In genomic region chr3:187741403-187742350, GRCh38 we compare ENCODE assay signal across 8 cellular contexts. TPM values are rescaled to one million over a fixed set of nuclear protein-coding genes. Genes with fewer than 3 reads are reported as not detected.
A peak's percentile ranks its signal among the peaks of the same experiment; 100 is the strongest.
DNase-seq lines count a peak whose midpoint lies in the region; ATAC-seq and FAIRE-seq lines count a peak whose summit lies in the region.

No MANE protein-coding gene starts in this region.

- peaks cover 31% of the 10 kb centered on the region for H3K4me1 ChIP-seq in GM23248 (ENCODE audit: insufficient read depth)

- CTCF ChIA-PET in activated CD4-positive, alpha-beta memory T cell treated with anti-CD3 and anti-CD28 coated beads for 36 hours (lab: Charles Lee): interaction anchor here (0.6 to 4.9 kb wide), 76 partner anchors 9 to 1403 kb away, joined by 3 to 378 read pairs (median 7); partner anchors contain the start of gene LPP

- peaks cover 34% of the 10 kb centered on the region for H3F3A ChIP-seq in GM23248 (ENCODE audit: insufficient read depth)

- H4K20me1 ChIP-seq in GM23248 (ENCODE audit: insufficient read depth): no peaks in the 10 kb centered on the region

- peak overlapping the region; percentile 96 for H3K4me3 ChIP-seq in GM23248

- H2AFZ ChIP-seq in GM23248: no peak overlapping the region

- peaks cover 83% of the 10 kb centered on the region for H3K79me2 ChIP-seq in GM23248 (ENCODE audit: insufficient read depth)

- 3% methylated on average over 32 to 35 of the region's 35 CpGs for WGBS in GM23248 (ENCODE audit: low coverage in 1 of 2, low lambda C conversion rate in 2 of 2, missing lambda C conversion rate in 2 of 2), 2 experiments

- H3K4me3 Mint-ChIP-seq in activated CD4-positive, alpha-beta memory T cell treated with anti-CD3 and anti-CD28 coated beads for 36 hours: peak overlapping the region; percentile 90
- peak overlapping the region; percentile 79 for H3K4me3 Mint-ChIP-seq in memory B cell

- in situ Hi-C loops in GM23248 (cut with MboI): loop anchor here (5.0 to 25.0 kb wide), 5 partner anchors 423 to 1211 kb away; no protein-coding TSS in a partner anchor

- H3K9me2 ChIP-seq in GM23248 (ENCODE audit: insufficient read depth): no peaks in the 10 kb centered on the region

- no peaks in the 10 kb centered on the region for H3K27me3 Mint-ChIP-seq in activated CD4-positive, alpha-beta memory T cell treated with anti-CD3 and anti-CD28 coated beads for 36 hours
- no peaks in the 10 kb centered on the region for H3K27me3 Mint-ChIP-seq in memory B cell

- DNase-seq in GM23248 (peak; percentile 91), NCI-H524 treated with DMSO at 0.1 percent for 48 hours (lab: John Stamatoyannopoulos, UW) (peak; percentile 9), memory B cell (ENCODE audit: low spot score in 2 of 2) (peak; percentile 67 to 69)
- peak; percentile 86 for DNase-seq in activated CD4-positive, alpha-beta memory T cell treated with anti-CD3 and anti-CD28 coated beads for 36 hours
- DNase-seq in effector CD4-positive, alpha-beta T cell: peak; percentile 65
- DNase-seq in stimulated activated CD4-positive, alpha-beta T cell treated with anti-CD3 and anti-CD28 coated beads, TNF-alpha, amount 100 ng/mL, for 4 hours (ENCODE audit: low read depth in 3 of 3): peak in 2 of 3 experiments; percentile 50 to 63

- no peaks in the 10 kb centered on the region for H3K9me3 Mint-ChIP-seq in activated CD4-positive, alpha-beta memory T cell treated with anti-CD3 and anti-CD28 coated beads for 36 hours
- no peaks in the 10 kb centered on the region for H3K9me3 Mint-ChIP-seq in memory B cell

- POLR2A ChIA-PET in activated CD4-positive, alpha-beta memory T cell treated with anti-CD3 and anti-CD28 coated beads for 36 hours (lab: Charles Lee): interaction anchor here (0.6 to 6.5 kb wide), 13 partner anchors 60 to 1213 kb away, joined by 3 to 102 read pairs (median 12); partner anchors contain the start of gene LPP

- no peaks in the 10 kb centered on the region for H3K36me3 ChIP-seq in GM23248 (ENCODE audit: low read depth)

- H3K9me3 ChIP-seq in GM23248 (ENCODE audit: low read depth): no peaks in the 10 kb centered on the region

- H3K27me3 ChIP-seq in GM23248 (replicated peaks; ENCODE audit: insufficient read depth): no peaks in the 10 kb centered on the region

- H3K27ac Mint-ChIP-seq in activated CD4-positive, alpha-beta memory T cell treated with anti-CD3 and anti-CD28 coated beads for 36 hours: peak overlapping the region; percentile 99
- peak overlapping the region; percentile 33 for H3K27ac Mint-ChIP-seq in memory B cell

- FAIRE-seq in A204.1 (lab: Jason Lieb, UNC): peak; percentile 63

- peak overlapping the region; percentile 97 for H3K27ac ChIP-seq in GM23248

- H3K4me2 ChIP-seq in GM23248 (ENCODE audit: unreplicated experiment): peak overlapping the region; percentile 82

- H3K9ac ChIP-seq in GM23248: peak overlapping the region; percentile 94

- ATAC-seq in memory B cell (ENCODE audit: low read depth): peak; percentile 18
- no peak for ATAC-seq in GM21447 (IDR thresholded peaks at IDR 0.05; ENCODE audit: unreplicated experiment)

- H3K4me1 Mint-ChIP-seq in activated CD4-positive, alpha-beta memory T cell treated with anti-CD3 and anti-CD28 coated beads for 36 hours (ENCODE audit: low read depth): peaks cover 38% of the 10 kb centered on the region
- H3K4me1 Mint-ChIP-seq in memory B cell: peaks cover 49% of the 10 kb centered on the region

- peaks cover 22% of the 10 kb centered on the region for H3K36me3 Mint-ChIP-seq in activated CD4-positive, alpha-beta memory T cell treated with anti-CD3 and anti-CD28 coated beads for 36 hours
- H3K36me3 Mint-ChIP-seq in memory B cell: no peaks in the 10 kb centered on the region

- intact Hi-C loops in activated CD4-positive, alpha-beta memory T cell treated with anti-CD3 and anti-CD28 coated beads for 36 hours (cut with micrococcal nuclease): loop anchor here (1.0 to 10.0 kb wide), 17 partner anchors 320 to 1583 kb away; no protein-coding TSS in a partner anchor

RNA-seq across cellular contexts. Expression of gene BCL6, which starts 3.6 kb away (rescaled TPM):
- total RNA-seq in GM23248 (2014; rRNA removed; shearing (Covaris generic)): 32.3 and 61.6 TPM in 2 replicates
- 6.3 and 8.7 TPM in 2 replicates for polyA plus RNA-seq in GM23248 (2016; fragmentation: Nextera tagmentation; extraction: Ambion mirVana)
- total RNA-seq in activated CD4-positive, alpha-beta memory T cell treated with anti-CD3 and anti-CD28 coated beads for 36 hours: 10 to 100 TPM; 41.4 to 51.3 TPM

RNA-seq across cellular contexts. Expression of gene RTP2, which starts 39.3 kb away (rescaled TPM):
- not detected in 2 replicates for total RNA-seq in GM23248 (2014; rRNA removed; shearing (Covaris generic))
- not detected in 2 replicates for polyA plus RNA-seq in GM23248 (2016; fragmentation: Nextera tagmentation; extraction: Ambion mirVana)
- not detected for total RNA-seq in activated CD4-positive, alpha-beta memory T cell treated with anti-CD3 and anti-CD28 coated beads for 36 hours

Comparison
In these comparisons a context has a peak if more than half of its experiments do, and no peak if none do; other contexts are left out.
1. DNase-seq: peak in every context shown above with its lines; median percentile 91 in GM23248; 86 in activated CD4-positive, alpha-beta memory T cell treated with anti-CD3 and anti-CD28 coated beads for 36 hours; 68 in memory B cell; 65 in effector CD4-positive, alpha-beta T cell; 56 in stimulated activated CD4-positive, alpha-beta T cell treated with anti-CD3 and anti-CD28 coated beads, TNF-alpha, amount 100 ng/mL, for 4 hours; 9 in NCI-H524 treated with DMSO at 0.1 percent for 48 hours.